ENCODE assay signal across 15 cellular contexts in genomic region chr15:36645106-36645505, GRCh38.
A peak's percentile ranks its signal among the peaks of the same experiment; 100 is the strongest.
DNase-seq lines count a peak whose midpoint lies in the region; ATAC-seq and TF ChIP-seq lines count a peak whose summit lies in the region.
"Had no signal": no experiment of that assay in that cellular context is flagged by ENCODE, and none has a peak within 500 bp of the region (broad histone marks: within the 10 kb centered on the region; RNA-seq: fewer than 3 reads in every experiment).

No MANE protein-coding gene starts in this region.

- H3K9me2 ChIP-seq in neural cell (ENCODE audit: insufficient read depth, low read length) = no peaks in the 10 kb centered on the region

- TF ChIP-seq EP300 in neural cell (conservative IDR thresholded peaks at IDR 0.05; ENCODE audit: poor library complexity, severe bottlenecking) = no peak

- no peak overlapping the region for H3K4me3 ChIP-seq in LNCaP clone FGC (ENCODE audit: low read depth, low read length)
- no peak overlapping the region for H3K4me3 ChIP-seq in endodermal cell (ENCODE audit: low read length)
- no peak overlapping the region for H3K4me3 ChIP-seq in neural cell (ENCODE audit: low read length)
- H3K4me3 ChIP-seq: lung, stomach had no signal

- H3K4me3 Mint-ChIP-seq in endodermal cell = no peak overlapping the region
- H3K4me3 Mint-ChIP-seq: activated naive CD4-positive, alpha-beta T cell treated with anti-CD3 and anti-CD28 coated beads, Interleukin-2, amount 50 U/mL, for 24 hours had no signal

- TF ChIP-seq RAD21 in neural cell (conservative IDR thresholded peaks at IDR 0.05) = no peak

- H3K9me3 Mint-ChIP-seq in endodermal cell = no peaks in the 10 kb centered on the region
- H3K9me3 Mint-ChIP-seq: activated naive CD4-positive, alpha-beta T cell treated with anti-CD3 and anti-CD28 coated beads, Interleukin-2, amount 50 U/mL, for 24 hours had no signal

- H3K36me3 Mint-ChIP-seq in endodermal cell (ENCODE audit: low read depth) = no peaks in the 10 kb centered on the region

- H3K36me3 ChIP-seq in endodermal cell (ENCODE audit: control insufficient read depth, insufficient read depth, low read length) (no peaks in the 10 kb centered on the region), neural cell (ENCODE audit: insufficient read depth, low read length) (no peaks in the 10 kb centered on the region)
- H3K36me3 ChIP-seq: stomach had no signal

- H3K9ac ChIP-seq in endodermal cell (ENCODE audit: extremely low read depth, low read length, poor library complexity, severe bottlenecking) (no peak overlapping the region), neural cell (ENCODE audit: low read length) (no peak overlapping the region)

- H3K79me2 ChIP-seq in neural cell (replicated peaks; ENCODE audit: insufficient read depth, low read length) = no peaks in the 10 kb centered on the region

- DNase-seq in DMS53 (lab: John Stamatoyannopoulos, UW) = peak; percentile 7
- no peak for DNase-seq in DMS53 treated with DMSO at 0.1 percent for 48 hours (lab: John Stamatoyannopoulos, UW; ENCODE audit: unreplicated experiment)
- no peak for DNase-seq in LNCaP clone FGC (ENCODE audit: low read depth)
- DNase-seq in endodermal cell = no peak
- no peak for DNase-seq in activated CD4-positive, alpha-beta T cell treated with anti-CD3 and anti-CD28 coated beads for 1 hour
- DNase-seq in NCI-H187 treated with DMSO at 0.1 percent for 48 hours (lab: John Stamatoyannopoulos, UW) = no peak
- DNase-seq: Calu3, NCI-H2171 treated with DMSO at 0.1 percent for 48 hours, stomach had no signal

- no peaks in the 10 kb centered on the region for H3K27me3 ChIP-seq in endodermal cell (ENCODE audit: control insufficient read depth, insufficient read depth, low read length, poor library complexity, severe bottlenecking)
- no peaks in the 10 kb centered on the region for H3K27me3 ChIP-seq in neural cell (ENCODE audit: insufficient read depth, low read depth, low read length)
- H3K27me3 ChIP-seq: stomach had no signal

- H2AFZ ChIP-seq in neural cell (ENCODE audit: low read depth, low read length) = no peak overlapping the region

- peaks cover 3% of the 10 kb centered on the region for H3K4me1 Mint-ChIP-seq in endodermal cell
- H3K4me1 Mint-ChIP-seq: activated naive CD4-positive, alpha-beta T cell treated with anti-CD3 and anti-CD28 coated beads, Interleukin-2, amount 50 U/mL, for 24 hours had no signal

- H3K9me3 ChIP-seq in endodermal cell (ENCODE audit: control insufficient read depth, low read length) = no peaks in the 10 kb centered on the region
- H3K9me3 ChIP-seq in neural cell (ENCODE audit: low read length) = no peaks in the 10 kb centered on the region
- H3K9me3 ChIP-seq: stomach had no signal

- H3K4me2 ChIP-seq in neural cell (ENCODE audit: low read length) = no peak overlapping the region

- H3K27ac Mint-ChIP-seq in endodermal cell = no peak overlapping the region
- H3K27ac Mint-ChIP-seq: activated naive CD4-positive, alpha-beta T cell treated with anti-CD3 and anti-CD28 coated beads, Interleukin-2, amount 50 U/mL, for 24 hours had no signal

- no peaks in the 10 kb centered on the region for H3K27me3 Mint-ChIP-seq in endodermal cell (ENCODE audit: insufficient read depth)
- H3K27me3 Mint-ChIP-seq: activated naive CD4-positive, alpha-beta T cell treated with anti-CD3 and anti-CD28 coated beads, Interleukin-2, amount 50 U/mL, for 24 hours had no signal

- peak overlapping the region; percentile 83 for H3K27ac ChIP-seq in endodermal cell (ENCODE audit: low read depth, low read length)
- no peak overlapping the region for H3K27ac ChIP-seq in neural cell (ENCODE audit: low read length)
- H3K27ac ChIP-seq: 22Rv1, HL-60, stomach had no signal

- no CpG with 5 or more reads among the region's 1 CpG for WGBS in endodermal cell (ENCODE audit: insufficient coverage in 1 of 2, insufficient read length in 1 of 2), 2 experiments

- TF ChIP-seq CTCF in LNCaP clone FGC (IDR thresholded peaks at IDR 0.05; ENCODE audit: control insufficient read depth, extremely low read depth, insufficient read depth) (peak; percentile 49), endodermal cell (conservative IDR thresholded peaks at IDR 0.05) (peak; percentile 42), neural cell (IDR thresholded peaks at IDR 0.05; ENCODE audit: poor library complexity, severe bottlenecking) (peak; percentile 34)

- no peaks in the 10 kb centered on the region for H4K20me1 ChIP-seq in neural cell (ENCODE audit: insufficient read depth)

- H3K4me1 ChIP-seq in endodermal cell (ENCODE audit: control insufficient read depth, insufficient read depth, low read length) = no peaks in the 10 kb centered on the region
- H3K4me1 ChIP-seq: stomach had no signal

- no peak for ATAC-seq in GM18517 (IDR thresholded peaks at IDR 0.05; ENCODE audit: unreplicated experiment)

- H3F3A ChIP-seq in neural cell (ENCODE audit: insufficient read depth, low read length, poor library complexity, severe bottlenecking) = no peaks in the 10 kb centered on the region

TF ChIP-seq in neural cell, 6 proteins besides CTCF, POLR2A, EP300 and RAD21:
- TF ChIP-seq POLR2AphosphoS5 (IDR thresholded peaks at IDR 0.05) (no peak), SMC3 (conservative IDR thresholded peaks at IDR 0.05; ENCODE audit: poor library complexity) (no peak), MXI1 (conservative IDR thresholded peaks at IDR 0.05; ENCODE audit: poor library complexity, severe bottlenecking) (no peak), TAF1 (IDR thresholded peaks at IDR 0.05; ENCODE audit: low read depth) (no peak), REST (IDR thresholded peaks at IDR 0.05; ENCODE audit: borderline replicate concordance) (no peak), EZH2 (IDR thresholded peaks at IDR 0.05; ENCODE audit: borderline replicate concordance, insufficient read depth, low read length, poor library complexity, severe bottlenecking) (no peak)
